In the genomic region with DNA sequence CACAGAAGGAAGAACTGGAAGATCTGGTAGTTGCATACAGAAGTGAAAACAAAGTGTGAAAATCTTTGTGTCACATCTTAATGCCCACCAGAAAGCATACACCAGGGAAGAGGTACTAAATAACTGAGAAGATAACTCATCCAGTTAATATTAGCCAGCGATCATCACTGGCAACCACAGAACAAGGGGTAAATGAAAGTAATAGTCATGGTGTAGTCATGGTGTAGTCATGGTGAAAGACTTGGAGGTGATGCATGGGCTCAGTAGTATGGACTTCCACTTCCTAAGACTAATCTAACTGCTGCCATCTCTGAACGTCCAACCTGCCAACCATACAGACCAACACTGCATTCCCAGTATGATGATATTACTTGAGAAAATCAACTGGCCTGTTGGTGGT, we compare ENCODE assay signal across 15 cellular contexts.
A peak's percentile ranks its signal among the peaks of the same experiment; 100 is the strongest.
DNase-seq lines count a peak whose midpoint lies in the region; ATAC-seq, FAIRE-seq and TF ChIP-seq lines count a peak whose summit lies in the region.
"Had no signal": no experiment of that assay in that cellular context is flagged by ENCODE, and none has a peak within 500 bp of the region (broad histone marks: within the 10 kb centered on the region; RNA-seq: fewer than 3 reads in every experiment).

No MANE protein-coding gene starts in this region.

- no peaks in the 10 kb centered on the region for H3K36me3 ChIP-seq in astrocyte (ENCODE audit: insufficient read depth, low read length)
- H3K36me3 ChIP-seq in smooth muscle cell (ENCODE audit: low read depth): no peaks in the 10 kb centered on the region
- H3K36me3 ChIP-seq: cardiac muscle cell had no signal

- H3K4me3 ChIP-seq in astrocyte (ENCODE audit: insufficient read depth, low read depth, low read length) (no peak overlapping the region), smooth muscle cell (no peak overlapping the region)
- H3K4me3 ChIP-seq: cardiac muscle cell had no signal

- H3K79me2 ChIP-seq in astrocyte (ENCODE audit: insufficient read depth, low read length) (no peaks in the 10 kb centered on the region), smooth muscle cell (ENCODE audit: low read depth) (no peaks in the 10 kb centered on the region)

- DNase-seq in Daoy (ENCODE audit: low read depth) (peak; percentile 21), astrocyte (ENCODE audit: low read depth) (peak; percentile 14), SKM-1 treated with dmso at 0.1 percent for 144 hours (lab: John Stamatoyannopoulos, UW; ENCODE audit: unreplicated experiment) (no peak), mesothelial cell of epicardium (ENCODE audit: low spot score in 2 of 2, unreplicated experiment in 2 of 2) (no peak), smooth muscle cell (lab: John Stamatoyannopoulos, UW; ENCODE audit: unreplicated experiment) (no peak), NCI-H2227 (lab: John Stamatoyannopoulos, UW; ENCODE audit: unreplicated experiment) (no peak)
- DNase-seq: activated CD4-positive, alpha-beta T cell treated with anti-CD3 and anti-CD28 coated beads for 1 hour; activated T-cell treated with anti-CD3 and anti-CD28 coated beads, Interleukin-2, amount 50 U/mL, for 72 hours; NCI-H1694; NK-92 treated with Interleukin-12 subunit alpha and Interleukin-12 subunit beta, amount 100 ng/mL, for 24 hours had no signal

- H3K27ac Mint-ChIP-seq in astrocyte (ENCODE audit: unreplicated experiment): no peak overlapping the region
- H3K27ac Mint-ChIP-seq in mesothelial cell of epicardium: no peak overlapping the region
- H3K27ac Mint-ChIP-seq: activated T-cell treated with anti-CD3 and anti-CD28 coated beads, Interleukin-2, amount 50 U/mL, for 72 hours; memory B cell had no signal

- peaks cover 10% of the 10 kb centered on the region for H3K4me1 ChIP-seq in astrocyte (ENCODE audit: insufficient read depth, low read length)
- peaks cover 13% of the 10 kb centered on the region for H3K4me1 ChIP-seq in smooth muscle cell (ENCODE audit: low read depth)

- H3K9me3 Mint-ChIP-seq in astrocyte (ENCODE audit: unreplicated experiment) (no peaks in the 10 kb centered on the region), mesothelial cell of epicardium (peaks cover 18% of the 10 kb centered on the region)

- 88% methylated on average over 2 of the region's 2 CpGs for WGBS in smooth muscle cell (ENCODE audit: low lambda C conversion rate)

- H3K4me2 ChIP-seq in astrocyte (ENCODE audit: low read length) (no peak overlapping the region), smooth muscle cell (no peak overlapping the region)

- FAIRE-seq in astrocyte (lab: Jason Lieb, UNC): no peak
- FAIRE-seq: HepG2 had no signal

- H3K27ac ChIP-seq in astrocyte (ENCODE audit: low read depth, low read length) (no peak overlapping the region), smooth muscle cell (ENCODE audit: low read depth) (no peak overlapping the region)
- H3K27ac ChIP-seq: cardiac muscle cell had no signal

- H3K9me3 ChIP-seq in astrocyte (ENCODE audit: insufficient read depth, low read depth, low read length) (no peaks in the 10 kb centered on the region), smooth muscle cell (replicated peaks; ENCODE audit: low read depth) (no peaks in the 10 kb centered on the region)

- peak; percentile 19 for ATAC-seq in GM19468 (IDR thresholded peaks at IDR 0.05; ENCODE audit: extremely low read depth, unreplicated experiment)
- ATAC-seq in HG03175 (IDR thresholded peaks at IDR 0.05; ENCODE audit: unreplicated experiment): peak; percentile 80
- ATAC-seq: HepG2 had no signal

- H4K20me1 ChIP-seq in astrocyte (ENCODE audit: insufficient read depth, low read length): no peaks in the 10 kb centered on the region
- H4K20me1 ChIP-seq in smooth muscle cell (ENCODE audit: low read depth): no peaks in the 10 kb centered on the region

- H3K27me3 Mint-ChIP-seq in astrocyte (ENCODE audit: low read depth, unreplicated experiment) (no peaks in the 10 kb centered on the region), mesothelial cell of epicardium (ENCODE audit: low read depth) (no peaks in the 10 kb centered on the region)
- H3K27me3 Mint-ChIP-seq: memory B cell had no signal

- peaks cover 2% of the 10 kb centered on the region for H3K27me3 ChIP-seq in astrocyte (ENCODE audit: insufficient read depth, low read length)
- no peaks in the 10 kb centered on the region for H3K27me3 ChIP-seq in smooth muscle cell (ENCODE audit: low read depth)
- H3K27me3 ChIP-seq: cardiac muscle cell had no signal

- no peaks in the 10 kb centered on the region for H3F3A ChIP-seq in smooth muscle cell (ENCODE audit: low read depth)

- H3K4me3 Mint-ChIP-seq in astrocyte (ENCODE audit: unreplicated experiment) (no peak overlapping the region), mesothelial cell of epicardium (no peak overlapping the region)
- H3K4me3 Mint-ChIP-seq: activated T-cell treated with anti-CD3 and anti-CD28 coated beads, Interleukin-2, amount 50 U/mL, for 72 hours; memory B cell had no signal

- H3K4me1 Mint-ChIP-seq in astrocyte (ENCODE audit: low read depth, unreplicated experiment) (no peaks in the 10 kb centered on the region), mesothelial cell of epicardium (peaks cover 4% of the 10 kb centered on the region)

- H3K36me3 Mint-ChIP-seq in astrocyte (ENCODE audit: low read depth, unreplicated experiment) (no peaks in the 10 kb centered on the region), mesothelial cell of epicardium (no peaks in the 10 kb centered on the region)
- H3K36me3 Mint-ChIP-seq: memory B cell had no signal

- H3K9ac ChIP-seq in astrocyte (ENCODE audit: low read length): no peak overlapping the region
- no peak overlapping the region for H3K9ac ChIP-seq in smooth muscle cell (ENCODE audit: low read depth)

- TF ChIP-seq CTCF in astrocyte (IDR thresholded peaks at IDR 0.05; ENCODE audit: insufficient read depth, low read depth, low read length) (no peak), mesothelial cell of epicardium (IDR thresholded peaks at IDR 0.05; ENCODE audit: unreplicated experiment) (no peak), smooth muscle cell (IDR thresholded peaks at IDR 0.05; ENCODE audit: borderline replicate concordance, insufficient read depth, poor library complexity, severe bottlenecking) (no peak)

- H2AFZ ChIP-seq in astrocyte (ENCODE audit: low read depth, low read length): no peak overlapping the region
- no peak overlapping the region for H2AFZ ChIP-seq in smooth muscle cell (ENCODE audit: low read depth)

Comparison
In these comparisons a context has a peak if more than half of its experiments do, and no peak if none do; other contexts are left out.
1. DNase-seq: peak in Daoy (single experiment) and astrocyte (single experiment); none in SKM-1 treated with dmso at 0.1 percent for 144 hours (single experiment), mesothelial cell of epicardium (0 of 2), smooth muscle cell (single experiment) and NCI-H2227 (single experiment).